24 cellular contexts compared by ENCODE assay signal in genomic region chr12:109693653-109694224, GRCh38.
"Had no signal": no experiment of that assay in that cellular context is flagged by ENCODE, and none has a peak within 500 bp of the region (broad histone marks: within the 10 kb centered on the region; RNA-seq: fewer than 3 reads in every experiment).

No MANE protein-coding gene starts in this region.

- H3K27ac ChIP-seq: gastroesophageal sphincter, hepatocyte, sigmoid colon, thoracic aorta, uterus had no signal

- H3K4me1 ChIP-seq: uterus had no signal

- H3K36me3 Mint-ChIP-seq: activated naive CD4-positive, alpha-beta T cell treated with anti-CD3 and anti-CD28 coated beads, Interleukin-2, amount 50 U/mL, for 72 hours; memory B cell; naive thymus-derived CD8-positive, alpha-beta T cell; stimulated activated effector memory CD8-positive, alpha-beta T cell treated with anti-CD3 and anti-CD28 coated beads, Interleukin-12 subunit alpha, Interleukin-12 subunit beta, amount 100 ng/mL, for 72 hours had no signal

- DNase-seq: activated CD4-positive, alpha-beta T cell treated with anti-CD3 and anti-CD28 coated beads for 36 hours; activated CD4-positive, CD25-positive, alpha-beta regulatory T cell; activated naive CD4-positive, alpha-beta T cell; activated T-cell treated with anti-CD3 and anti-CD28 coated beads for 4 hours; activated T-cell treated with anti-CD3 and anti-CD28 coated beads, Interleukin-2, amount 50 U/mL, for 72 hours; dermis blood vessel endothelial cell; effector CD4-positive, alpha-beta T cell; midbrain; naive thymus-derived CD8-positive, alpha-beta T cell; retina; sigmoid colon; small intestine; stimulated activated CD4-positive, alpha-beta T cell treated with anti-CD3 and anti-CD28 coated beads, Interleukin-4, amount 100 ng/mL, for 24 hours; T-helper 2 cell; trophoblast cell; uterus had no signal

- H3K9me3 Mint-ChIP-seq: activated naive CD4-positive, alpha-beta T cell treated with anti-CD3 and anti-CD28 coated beads, Interleukin-2, amount 50 U/mL, for 72 hours; activated T-cell treated with anti-CD3 and anti-CD28 coated beads, Interleukin-2, amount 50 U/mL, for 72 hours; stimulated activated effector memory CD8-positive, alpha-beta T cell treated with anti-CD3 and anti-CD28 coated beads, Interleukin-12 subunit alpha, Interleukin-12 subunit beta, amount 100 ng/mL, for 72 hours; stimulated activated naive CD8-positive, alpha-beta T cell treated with anti-CD3 and anti-CD28 coated beads, Interleukin-15, Interleukin-2, amounts not matched to agents 100 ng/mL and 50 ng/mL, for 24 hours had no signal

- H3K4me3 Mint-ChIP-seq: activated CD4-positive, alpha-beta T cell treated with anti-CD3 and anti-CD28 coated beads for 36 hours; activated T-cell treated with anti-CD3 and anti-CD28 coated beads, Interleukin-2, amount 50 U/mL, for 72 hours; memory B cell; naive thymus-derived CD8-positive, alpha-beta T cell; stimulated activated effector memory CD8-positive, alpha-beta T cell treated with anti-CD3 and anti-CD28 coated beads, Interleukin-12 subunit alpha, Interleukin-12 subunit beta, amount 100 ng/mL, for 72 hours; stimulated activated naive CD8-positive, alpha-beta T cell treated with anti-CD3 and anti-CD28 coated beads, Interleukin-15, Interleukin-2, amounts not matched to agents 100 ng/mL and 50 ng/mL, for 24 hours had no signal

- H2AFZ ChIP-seq: hepatocyte had no signal

- H3K4me1 Mint-ChIP-seq: activated CD4-positive, alpha-beta T cell treated with anti-CD3 and anti-CD28 coated beads for 36 hours; memory B cell; naive thymus-derived CD8-positive, alpha-beta T cell had no signal

- H3K4me2 ChIP-seq: hepatocyte had no signal

- H3K9me3 ChIP-seq: gastroesophageal sphincter, sigmoid colon, thoracic aorta, uterus had no signal

- H3K27ac Mint-ChIP-seq: activated CD4-positive, alpha-beta T cell treated with anti-CD3 and anti-CD28 coated beads for 36 hours; activated naive CD4-positive, alpha-beta T cell treated with anti-CD3 and anti-CD28 coated beads, Interleukin-2, amount 50 U/mL, for 72 hours; activated T-cell treated with anti-CD3 and anti-CD28 coated beads, Interleukin-2, amount 50 U/mL, for 72 hours; memory B cell; naive thymus-derived CD8-positive, alpha-beta T cell; progenitor cell of endocrine pancreas; stimulated activated effector memory CD8-positive, alpha-beta T cell treated with anti-CD3 and anti-CD28 coated beads, Interleukin-12 subunit alpha, Interleukin-12 subunit beta, amount 100 ng/mL, for 72 hours; stimulated activated naive CD8-positive, alpha-beta T cell treated with anti-CD3 and anti-CD28 coated beads, Interleukin-15, Interleukin-2, amounts not matched to agents 100 ng/mL and 50 ng/mL, for 24 hours had no signal

- H3K27me3 ChIP-seq: hepatocyte, uterus had no signal

- H3K4me3 ChIP-seq: gastroesophageal sphincter, hepatocyte, sigmoid colon, thoracic aorta, uterus had no signal

- H3K36me3 ChIP-seq: gastroesophageal sphincter, sigmoid colon, thoracic aorta, uterus had no signal

- H3K79me2 ChIP-seq: hepatocyte had no signal

- ATAC-seq: activated CD4-positive, alpha-beta T cell treated with anti-CD3 and anti-CD28 coated beads for 36 hours; activated naive CD4-positive, alpha-beta T cell treated with anti-CD3 and anti-CD28 coated beads, Interleukin-2, amount 50 U/mL, for 72 hours; activated T-cell treated with anti-CD3 and anti-CD28 coated beads, Interleukin-2, amount 50 U/mL, for 72 hours; gastroesophageal sphincter; naive thymus-derived CD8-positive, alpha-beta T cell; stimulated activated effector memory CD8-positive, alpha-beta T cell treated with anti-CD3 and anti-CD28 coated beads, Interleukin-12 subunit alpha, Interleukin-12 subunit beta, amount 100 ng/mL, for 72 hours had no signal
